1 cellular context compared by ENCODE assay signal in the genomic region with DNA sequence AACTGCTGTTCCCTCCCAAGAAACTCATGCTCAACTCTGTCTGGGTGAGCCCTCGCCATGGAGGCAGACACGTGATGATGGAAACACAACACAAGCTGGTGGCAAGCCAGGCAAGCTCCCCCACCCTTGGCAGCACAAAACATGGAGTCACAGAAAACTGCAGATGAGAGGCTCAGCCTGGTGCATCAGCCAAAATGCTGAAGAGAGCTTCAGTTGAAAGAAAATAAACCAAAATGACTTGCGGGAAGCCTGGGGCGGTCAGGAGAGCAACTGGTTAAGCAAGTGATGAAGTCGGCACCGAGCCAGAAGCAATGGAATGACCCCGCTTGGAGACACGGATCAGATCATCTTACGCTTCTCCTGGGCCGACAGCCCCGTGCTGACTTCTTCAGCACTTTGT.
TF ChIP-seq lines count a peak whose summit lies in the region.

No MANE protein-coding gene starts in this region.

TF ChIP-seq in SK-N-SH, 30 proteins besides CTCF, POLR2A, EP300 and RAD21 (continued from another document):
- no peak for TF ChIP-seq NRF1 (IDR thresholded peaks at IDR 0.05; ENCODE audit: low read depth, low read length)
- no peak for TF ChIP-seq USF2 (IDR thresholded peaks at IDR 0.05; ENCODE audit: borderline replicate concordance, low read depth, low read length)
- no peak for TF ChIP-seq ELF1 (IDR thresholded peaks at IDR 0.05)
- TF ChIP-seq RFX5 (IDR thresholded peaks at IDR 0.05; ENCODE audit: low read length), result no peak
- no peak for TF ChIP-seq SIN3A (IDR thresholded peaks at IDR 0.05; ENCODE audit: borderline replicate concordance, low read depth, low read length)
- no peak for TF ChIP-seq NFIC (IDR thresholded peaks at IDR 0.05; ENCODE audit: borderline replicate concordance)
- no peak for TF ChIP-seq YY1 (IDR thresholded peaks at IDR 0.05; ENCODE audit: low read depth)
- TF ChIP-seq TEAD4 (IDR thresholded peaks at IDR 0.05; ENCODE audit: borderline replicate concordance, insufficient read depth), result no peak
- no peak for TF ChIP-seq FOXM1 (IDR thresholded peaks at IDR 0.05; ENCODE audit: low read depth)
- TF ChIP-seq GATA2 (CRISPR knock-in tag; IDR thresholded peaks at IDR 0.05), result no peak
- TF ChIP-seq RCOR1 (IDR thresholded peaks at IDR 0.05; ENCODE audit: low read length), result no peak
- no peak for TF ChIP-seq FOXJ3 (CRISPR knock-in tag; IDR thresholded peaks at IDR 0.05)
- TF ChIP-seq MEF2A (IDR thresholded peaks at IDR 0.05; ENCODE audit: borderline replicate concordance, low read depth), result no peak
